ENCODE assay signal across 1 cellular context in the genomic region with DNA sequence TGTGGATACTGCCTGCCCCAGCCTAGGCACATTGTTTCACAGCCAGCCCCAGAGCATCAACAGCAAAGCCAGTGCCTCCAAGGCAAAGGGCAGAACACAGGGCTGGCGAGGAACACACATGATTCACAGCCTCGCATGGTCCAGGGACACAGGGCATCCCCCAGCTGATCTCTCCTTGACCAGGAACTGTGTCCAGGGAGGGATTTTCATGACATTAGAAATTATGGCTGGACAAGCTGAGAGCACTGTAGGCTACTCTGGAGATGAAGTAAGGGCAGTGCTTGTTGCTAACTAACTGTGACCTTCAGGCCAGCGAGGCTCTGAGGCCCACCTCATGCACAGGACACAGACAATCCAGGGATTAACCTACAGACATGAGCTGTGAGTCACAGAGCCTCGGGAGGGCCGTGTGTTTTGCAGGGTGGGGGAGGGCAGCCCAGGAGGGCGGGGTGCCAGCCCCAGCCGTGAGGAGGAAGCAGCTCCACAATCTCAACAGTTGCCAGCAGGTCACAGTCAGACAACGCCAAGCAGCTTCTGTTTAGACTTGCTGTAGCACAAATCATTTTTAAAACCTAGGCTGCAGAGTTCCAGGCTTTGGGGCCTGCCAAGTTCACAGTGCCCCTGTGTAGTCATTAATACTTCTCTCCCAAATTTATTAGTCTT.
TF ChIP-seq lines count a peak whose summit lies in the region.

No MANE protein-coding gene starts in this region.

TF ChIP-seq in K562, 482 proteins besides CTCF, POLR2A, EP300 and RAD21 (continued from another document):
- TF ChIP-seq, protein P1, sequence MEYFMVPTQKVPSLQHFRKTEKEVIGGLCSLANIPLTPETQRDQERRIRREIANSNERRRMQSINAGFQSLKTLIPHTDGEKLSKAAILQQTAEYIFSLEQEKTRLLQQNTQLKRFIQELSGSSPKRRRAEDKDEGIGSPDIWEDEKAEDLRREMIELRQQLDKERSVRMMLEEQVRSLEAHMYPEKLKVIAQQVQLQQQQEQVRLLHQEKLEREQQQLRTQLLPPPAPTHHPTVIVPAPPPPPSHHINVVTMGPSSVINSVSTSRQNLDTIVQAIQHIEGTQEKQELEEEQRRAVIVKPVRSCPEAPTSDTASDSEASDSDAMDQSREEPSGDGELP (CRISPR knock-in tag; IDR thresholded peaks at IDR 0.05; ENCODE audit: borderline replicate concordance): peak; percentile 43; the same call in 1 of the 2 replicates
- TF ChIP-seq CREM (IDR thresholded peaks at IDR 0.05; ENCODE audit: low read depth): 0 out of 2 replicates have a peak, but pooled peaks have one; percentile 28
- TF ChIP-seq ZNF586 (CRISPR knock-in tag; conservative IDR thresholded peaks at IDR 0.05): no peak
- peak in 1 of 2 experiments; percentile 41; a peak in 1 of 4 replicates for TF ChIP-seq MAZ (CRISPR knock-in tag; conservative IDR thresholded peaks at IDR 0.05 in 1 of 2, IDR thresholded peaks at IDR 0.05 in 1 of 2)
- 0 out of 4 replicates have a peak, but pooled peaks of 1 of the 2 experiments have one; percentile 12 for TF ChIP-seq RCOR1 (IDR thresholded peaks at IDR 0.05; ENCODE audit: borderline replicate concordance in 1 of 2, low read depth in 2 of 2, low read length in 2 of 2)
- TF ChIP-seq NFIC (IDR thresholded peaks at IDR 0.05): peak; percentile 38; the same call in 1 of the 2 replicates
- TF ChIP-seq, protein P2, sequence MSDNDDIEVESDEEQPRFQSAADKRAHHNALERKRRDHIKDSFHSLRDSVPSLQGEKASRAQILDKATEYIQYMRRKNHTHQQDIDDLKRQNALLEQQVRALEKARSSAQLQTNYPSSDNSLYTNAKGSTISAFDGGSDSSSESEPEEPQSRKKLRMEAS (CRISPR knock-in tag; IDR thresholded peaks at IDR 0.05): peak; percentile 33; the same call in 1 of the 2 replicates
- TF ChIP-seq, protein P3, sequence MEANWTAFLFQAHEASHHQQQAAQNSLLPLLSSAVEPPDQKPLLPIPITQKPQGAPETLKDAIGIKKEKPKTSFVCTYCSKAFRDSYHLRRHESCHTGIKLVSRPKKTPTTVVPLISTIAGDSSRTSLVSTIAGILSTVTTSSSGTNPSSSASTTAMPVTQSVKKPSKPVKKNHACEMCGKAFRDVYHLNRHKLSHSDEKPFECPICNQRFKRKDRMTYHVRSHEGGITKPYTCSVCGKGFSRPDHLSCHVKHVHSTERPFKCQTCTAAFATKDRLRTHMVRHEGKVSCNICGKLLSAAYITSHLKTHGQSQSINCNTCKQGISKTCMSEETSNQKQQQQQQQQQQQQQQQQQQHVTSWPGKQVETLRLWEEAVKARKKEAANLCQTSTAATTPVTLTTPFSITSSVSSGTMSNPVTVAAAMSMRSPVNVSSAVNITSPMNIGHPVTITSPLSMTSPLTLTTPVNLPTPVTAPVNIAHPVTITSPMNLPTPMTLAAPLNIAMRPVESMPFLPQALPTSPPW (CRISPR knock-in tag; IDR thresholded peaks at IDR 0.05): peak; percentile 76
- TF ChIP-seq JUND (IDR thresholded peaks at IDR 0.05; ENCODE audit: borderline replicate concordance, low read depth, low read length): peak; percentile 66; the same call in 1 of the 2 replicates
- peak; percentile 39; the same call in 1 of the 3 replicates for TF ChIP-seq JUND (tag; IDR thresholded peaks at IDR 0.05; ENCODE audit: borderline replicate concordance, low read depth, low read length)
- 0 out of 2 replicates have a peak, but pooled peaks have one; percentile 12 for TF ChIP-seq EGR1 (conservative IDR thresholded peaks at IDR 0.05)
- TF ChIP-seq L3MBTL2 (IDR thresholded peaks at IDR 0.05): peak; percentile 61; the same call in 1 of the 2 replicates
- TF ChIP-seq CBFA2T3 (IDR thresholded peaks at IDR 0.05): peak; percentile 16; the same call in 1 of the 2 replicates
- TF ChIP-seq, protein P4, sequence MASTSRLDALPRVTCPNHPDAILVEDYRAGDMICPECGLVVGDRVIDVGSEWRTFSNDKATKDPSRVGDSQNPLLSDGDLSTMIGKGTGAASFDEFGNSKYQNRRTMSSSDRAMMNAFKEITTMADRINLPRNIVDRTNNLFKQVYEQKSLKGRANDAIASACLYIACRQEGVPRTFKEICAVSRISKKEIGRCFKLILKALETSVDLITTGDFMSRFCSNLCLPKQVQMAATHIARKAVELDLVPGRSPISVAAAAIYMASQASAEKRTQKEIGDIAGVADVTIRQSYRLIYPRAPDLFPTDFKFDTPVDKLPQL (IDR thresholded peaks at IDR 0.05; ENCODE audit: extremely low read depth, insufficient read length): no peak
- TF ChIP-seq KHSRP (IDR thresholded peaks at IDR 0.05): no peak
- TF ChIP-seq, protein P5, sequence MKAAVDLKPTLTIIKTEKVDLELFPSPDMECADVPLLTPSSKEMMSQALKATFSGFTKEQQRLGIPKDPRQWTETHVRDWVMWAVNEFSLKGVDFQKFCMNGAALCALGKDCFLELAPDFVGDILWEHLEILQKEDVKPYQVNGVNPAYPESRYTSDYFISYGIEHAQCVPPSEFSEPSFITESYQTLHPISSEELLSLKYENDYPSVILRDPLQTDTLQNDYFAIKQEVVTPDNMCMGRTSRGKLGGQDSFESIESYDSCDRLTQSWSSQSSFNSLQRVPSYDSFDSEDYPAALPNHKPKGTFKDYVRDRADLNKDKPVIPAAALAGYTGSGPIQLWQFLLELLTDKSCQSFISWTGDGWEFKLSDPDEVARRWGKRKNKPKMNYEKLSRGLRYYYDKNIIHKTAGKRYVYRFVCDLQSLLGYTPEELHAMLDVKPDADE (conservative IDR thresholded peaks at IDR 0.05; ENCODE audit: control insufficient read depth, low read depth, low read length): no peak
- TF ChIP-seq HMG20A (CRISPR knock-in tag; conservative IDR thresholded peaks at IDR 0.05): no peak
- no peak for TF ChIP-seq MTA3 (IDR thresholded peaks at IDR 0.05; ENCODE audit: borderline replicate concordance)
- TF ChIP-seq, protein P6, sequence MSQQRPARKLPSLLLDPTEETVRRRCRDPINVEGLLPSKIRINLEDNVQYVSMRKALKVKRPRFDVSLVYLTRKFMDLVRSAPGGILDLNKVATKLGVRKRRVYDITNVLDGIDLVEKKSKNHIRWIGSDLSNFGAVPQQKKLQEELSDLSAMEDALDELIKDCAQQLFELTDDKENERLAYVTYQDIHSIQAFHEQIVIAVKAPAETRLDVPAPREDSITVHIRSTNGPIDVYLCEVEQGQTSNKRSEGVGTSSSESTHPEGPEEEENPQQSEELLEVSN (IDR thresholded peaks at IDR 0.05; ENCODE audit: borderline replicate concordance in 1 of 2, extremely low read depth in 1 of 2, insufficient read depth in 1 of 2, insufficient read length in 1 of 2, low read depth in 1 of 2, low read length in 1 of 2, poor library complexity in 1 of 2, severe bottlenecking in 1 of 2): peak in 1 of 2 experiments; percentile 82
- 0 out of 2 replicates have a peak, but pooled peaks have one; percentile 17 for TF ChIP-seq JUN (IDR thresholded peaks at IDR 0.05; ENCODE audit: borderline replicate concordance, low read depth, low read length)
- no peak for TF ChIP-seq JUN (CRISPR knock-in tag; IDR thresholded peaks at IDR 0.05; ENCODE audit: borderline replicate concordance)
- 0 out of 2 replicates have a peak, but pooled peaks have one; percentile 40 for TF ChIP-seq SMARCE1 (IDR thresholded peaks at IDR 0.05)
- 0 out of 2 replicates have a peak, but pooled peaks have one; percentile 30 for TF ChIP-seq GATAD2A (IDR thresholded peaks at IDR 0.05)
- no peak for TF ChIP-seq SIRT6 (IDR thresholded peaks at IDR 0.05; ENCODE audit: low read depth, low read length)
- TF ChIP-seq ADNP (tag; IDR thresholded peaks at IDR 0.05): no peak
- TF ChIP-seq ZNF282 (CRISPR knock-in tag; IDR thresholded peaks at IDR 0.05): no peak
- no peak for TF ChIP-seq SREBF2 (CRISPR knock-in tag; IDR thresholded peaks at IDR 0.05)
- TF ChIP-seq FOSL1 (tag; conservative IDR thresholded peaks at IDR 0.05): peak; percentile 79
